Comparison of ENCODE assay signal across 29 cellular contexts in the genomic region with DNA sequence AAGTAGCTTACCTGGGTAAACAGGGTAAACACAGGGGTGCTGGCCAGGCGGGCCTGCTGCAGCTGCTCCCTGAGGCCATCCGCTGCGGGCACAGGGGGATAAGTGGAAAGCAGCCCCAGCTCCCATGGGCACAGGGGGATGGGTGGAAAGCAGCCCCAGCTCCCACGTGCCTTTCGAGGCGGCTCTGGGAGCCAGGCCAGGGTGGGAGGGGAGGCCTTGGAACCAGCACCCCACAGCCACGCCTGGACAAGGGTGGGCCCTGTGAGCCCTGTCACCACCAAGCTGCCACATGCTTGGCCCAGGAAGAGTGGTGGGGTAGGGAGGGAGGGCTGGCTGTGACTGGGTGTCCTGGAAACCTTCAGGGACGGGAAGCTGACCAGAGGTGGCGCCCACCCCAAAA.
"Had no signal": no experiment of that assay in that cellular context is flagged by ENCODE, and none has a peak within 500 bp of the region (broad histone marks: within the 10 kb centered on the region; RNA-seq: fewer than 3 reads in every experiment).

No MANE protein-coding gene starts in this region.

- H3K27me3 ChIP-seq: dorsolateral prefrontal cortex, foreskin keratinocyte, gastroesophageal sphincter, ovary, right lobe of liver, suprapubic skin, transverse colon, upper lobe of right lung, uterus had no signal

- H3K36me3 ChIP-seq: ovary, uterus had no signal

- H3K4me1 ChIP-seq: foreskin keratinocyte, gastroesophageal sphincter, psoas muscle, suprapubic skin, transverse colon, upper lobe of right lung, uterus had no signal

- H3K27ac ChIP-seq: dorsolateral prefrontal cortex, epithelial cell of prostate, foreskin keratinocyte, gastroesophageal sphincter, ovary, psoas muscle, right lobe of liver, suprapubic skin, transverse colon, upper lobe of right lung, uterus had no signal

- H3K4me3 ChIP-seq: dorsolateral prefrontal cortex, gastroesophageal sphincter, ovary, psoas muscle, right lobe of liver, suprapubic skin, transverse colon, upper lobe of right lung, uterus had no signal

- H3K9me3 ChIP-seq: gastroesophageal sphincter, ovary, psoas muscle, right lobe of liver, suprapubic skin, transverse colon, upper lobe of right lung, uterus had no signal

- DNase-seq: cerebellar nuclear complex; cortex of kidney; dorsolateral prefrontal cortex; effector CD8-positive, alpha-beta T cell; endodermal cell; foreskin keratinocyte; immature natural killer cell; islet precursor cell; kidney glomerular epithelial cell; mesendoderm; naive thymus-derived CD8-positive, alpha-beta T cell; nephron progenitor cell; occipital lobe; ovary; posterior cingulate gyrus; psoas muscle; right lobe of liver; small intestine; stimulated activated CD4-positive, alpha-beta T cell treated with anti-CD3 and anti-CD28 coated beads, Interleukin-15, amount 100 ng/mL, for 24 hours; stimulated activated CD4-positive, alpha-beta T cell treated with anti-CD3 and anti-CD28 coated beads, Interleukin-2, amount 100 ng/mL, for 48 hours; stimulated activated CD8-positive, alpha-beta memory T cell treated with anti-CD3 and anti-CD28 coated beads, Interleukin-4, amount 100 ng/mL, for 48 hours; stimulated activated naive CD4-positive, alpha-beta T cell; stimulated activated naive CD8-positive, alpha-beta T cell treated with anti-CD3 and anti-CD28 coated beads, Interleukin-15, amount 100 ng/mL, for 72 hours; transverse colon; upper lobe of right lung; uterus had no signal
